In the genomic region with DNA sequence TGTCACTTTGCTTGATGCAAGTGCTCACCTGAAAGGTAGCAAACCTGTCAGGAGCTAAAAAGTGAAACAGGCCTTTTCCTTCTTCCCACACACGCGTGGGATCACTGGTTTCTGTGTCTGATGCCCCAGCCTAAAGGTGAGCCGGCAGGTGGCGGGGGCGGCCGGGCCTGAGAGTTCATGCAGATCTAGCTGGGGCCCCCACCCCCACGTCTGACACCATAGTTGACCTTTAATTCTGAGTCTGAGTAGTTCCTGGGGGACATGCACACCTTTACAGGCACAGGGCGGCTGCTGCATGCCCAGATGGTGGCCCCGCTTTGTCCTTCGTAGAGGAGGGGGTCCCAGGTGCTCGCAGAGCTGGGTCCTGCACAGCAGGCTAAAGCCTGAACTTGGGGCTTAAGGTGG, we compare ENCODE assay signal across 13 cellular contexts.
DNase-seq lines count a peak whose midpoint lies in the region; ATAC-seq and TF ChIP-seq lines count a peak whose summit lies in the region.
"Had no signal": no experiment of that assay in that cellular context is flagged by ENCODE, and none has a peak within 500 bp of the region (broad histone marks: within the 10 kb centered on the region; RNA-seq: fewer than 3 reads in every experiment).

No MANE protein-coding gene starts in this region.

- no peak for ATAC-seq in left ventricle myocardium superior
- ATAC-seq in GM21529 (IDR thresholded peaks at IDR 0.05; ENCODE audit: unreplicated experiment): no peak

- no peaks in the 10 kb centered on the region for H3K9me3 Mint-ChIP-seq in osteocyte (ENCODE audit: unreplicated experiment)
- H3K9me3 Mint-ChIP-seq: CD4-positive, alpha-beta T cell had no signal

- no peak overlapping the region for H3K4me3 Mint-ChIP-seq in osteocyte (ENCODE audit: unreplicated experiment)
- H3K4me3 Mint-ChIP-seq: CD4-positive, alpha-beta T cell had no signal

- no peaks in the 10 kb centered on the region for H3K4me1 Mint-ChIP-seq in osteocyte (ENCODE audit: unreplicated experiment)

- intact Hi-C loops in cardiac septum (cut with DNase I): no loop called here
- intact Hi-C loops in left ventricle myocardium superior (cut with micrococcal nuclease): no loop called here

- no peak overlapping the region for H3K27ac Mint-ChIP-seq in osteocyte (ENCODE audit: unreplicated experiment)
- H3K27ac Mint-ChIP-seq: CD4-positive, alpha-beta T cell had no signal

- no peaks in the 10 kb centered on the region for H3K36me3 Mint-ChIP-seq in osteocyte (ENCODE audit: unreplicated experiment)

- no peak for TF ChIP-seq CTCF in osteocyte (IDR thresholded peaks at IDR 0.05)

- peak; percentile 51 for DNase-seq in cardiac septum (ENCODE audit: low spot score)
- no peak for DNase-seq in left ventricle myocardium superior
- DNase-seq in islet precursor cell: peak; percentile 41
- peak; percentile 82 for DNase-seq in osteocyte (ENCODE audit: extremely low spot score, unreplicated experiment)
- DNase-seq in NCI-H146 treated with DMSO at 0.1 percent for 48 hours (lab: John Stamatoyannopoulos, UW; ENCODE audit: unreplicated experiment): no peak
- no peak for DNase-seq in SHP77 treated with DMSO at 0.1 percent for 48 hours (lab: John Stamatoyannopoulos, UW)
- DNase-seq: ACHN; AML-193; Caco-2; CD4-positive, alpha-beta T cell; DMS79; GDM1 had no signal

- no peaks in the 10 kb centered on the region for H3K27me3 Mint-ChIP-seq in osteocyte (ENCODE audit: unreplicated experiment)

Comparison
In these comparisons a context has a peak if more than half of its experiments do, and no peak if none do; other contexts are left out.
1. DNase-seq: peak in cardiac septum (single experiment), islet precursor cell (single experiment) and osteocyte (single experiment); none in left ventricle myocardium superior (single experiment), NCI-H146 treated with DMSO at 0.1 percent for 48 hours (single experiment) and SHP77 treated with DMSO at 0.1 percent for 48 hours (single experiment).